In genomic region chrX:63128509-63128908, GRCh38 we compare ENCODE assay signal across 8 cellular contexts.
A peak's percentile ranks its signal among the peaks of the same experiment; 100 is the strongest.
DNase-seq lines count a peak whose midpoint lies in the region; ATAC-seq and TF ChIP-seq lines count a peak whose summit lies in the region.

No MANE protein-coding gene starts in this region.

- no peaks in the 10 kb centered on the region for H3K27me3 Mint-ChIP-seq in activated CD8-positive, alpha-beta T cell treated with anti-CD3 and anti-CD28 coated beads for 36 hours
- H3K27me3 Mint-ChIP-seq in activated CD8-positive, alpha-beta T cell treated with anti-CD3 and anti-CD28 coated beads, Interleukin-2, amount 10 ng/mL, durations not matched to agents 7 days and 5 days (ENCODE audit: low read depth), result no peaks in the 10 kb centered on the region

- peak; percentile 20 for TF ChIP-seq CTCF in activated CD8-positive, alpha-beta T cell treated with anti-CD3 and anti-CD28 coated beads for 36 hours (IDR thresholded peaks at IDR 0.05)

- no peaks in the 10 kb centered on the region for H3K36me3 Mint-ChIP-seq in activated CD8-positive, alpha-beta T cell treated with anti-CD3 and anti-CD28 coated beads for 36 hours (ENCODE audit: low read depth)
- H3K36me3 Mint-ChIP-seq in activated CD8-positive, alpha-beta T cell treated with anti-CD3 and anti-CD28 coated beads, Interleukin-2, amount 10 ng/mL, durations not matched to agents 7 days and 5 days (ENCODE audit: low read depth), result no peaks in the 10 kb centered on the region

- DNase-seq in activated CD8-positive, alpha-beta T cell treated with anti-CD3 and anti-CD28 coated beads for 36 hours, result peak; percentile 18
- no peak for DNase-seq in activated CD8-positive, alpha-beta T cell treated with anti-CD3 and anti-CD28 coated beads, Interleukin-2, amount 10 ng/mL, durations not matched to agents 7 days and 5 days
- peak; percentile 36 for DNase-seq in MV-4-11 (lab: John Stamatoyannopoulos, UW)
- DNase-seq in cerebellar cortex (ENCODE audit: low spot score), result peak; percentile 14
- DNase-seq in stimulated activated CD4-positive, alpha-beta T cell treated with anti-CD3 and anti-CD28 coated beads, Interleukin-4, amount 100 ng/mL, for 24 hours, result peak; percentile 3
- no peak for DNase-seq in NCI-H774 (lab: John Stamatoyannopoulos, UW)
- DNase-seq in activated gamma-delta T cell treated with Interleukin-2 at 50 U/mL for 16 hours, result no peak

- H3K27ac Mint-ChIP-seq in activated CD8-positive, alpha-beta T cell treated with anti-CD3 and anti-CD28 coated beads for 36 hours, result no peak overlapping the region
- no peak overlapping the region for H3K27ac Mint-ChIP-seq in activated CD8-positive, alpha-beta T cell treated with anti-CD3 and anti-CD28 coated beads, Interleukin-2, amount 10 ng/mL, durations not matched to agents 7 days and 5 days

- H3K4me3 Mint-ChIP-seq in activated CD8-positive, alpha-beta T cell treated with anti-CD3 and anti-CD28 coated beads for 36 hours, result no peak overlapping the region
- H3K4me3 Mint-ChIP-seq in activated CD8-positive, alpha-beta T cell treated with anti-CD3 and anti-CD28 coated beads, Interleukin-2, amount 10 ng/mL, durations not matched to agents 7 days and 5 days, result no peak overlapping the region

- H3K4me1 Mint-ChIP-seq in activated CD8-positive, alpha-beta T cell treated with anti-CD3 and anti-CD28 coated beads for 36 hours (ENCODE audit: low read depth), result no peaks in the 10 kb centered on the region
- no peaks in the 10 kb centered on the region for H3K4me1 Mint-ChIP-seq in activated CD8-positive, alpha-beta T cell treated with anti-CD3 and anti-CD28 coated beads, Interleukin-2, amount 10 ng/mL, durations not matched to agents 7 days and 5 days (ENCODE audit: low read depth)

- intact Hi-C loops in activated CD8-positive, alpha-beta T cell treated with anti-CD3 and anti-CD28 coated beads for 36 hours (cut with micrococcal nuclease), result no loop called here

- ATAC-seq in activated CD8-positive, alpha-beta T cell treated with anti-CD3 and anti-CD28 coated beads for 36 hours, result no peak
- ATAC-seq in activated CD8-positive, alpha-beta T cell treated with anti-CD3 and anti-CD28 coated beads, Interleukin-2, amount 10 ng/mL, durations not matched to agents 7 days and 5 days, result no peak
- peak; percentile 71 for ATAC-seq in GM21576 (IDR thresholded peaks at IDR 0.05; ENCODE audit: unreplicated experiment)

- POLR2A ChIA-PET in activated CD8-positive, alpha-beta T cell treated with anti-CD3 and anti-CD28 coated beads for 36 hours (lab: Charles Lee), result no interaction called here
- POLR2A ChIA-PET in activated CD8-positive, alpha-beta T cell treated with anti-CD3 and anti-CD28 coated beads, Interleukin-2, amount 10 ng/mL, durations not matched to agents 7 days and 5 days (lab: Charles Lee), result no interaction called here

- H3K9me3 Mint-ChIP-seq in activated CD8-positive, alpha-beta T cell treated with anti-CD3 and anti-CD28 coated beads for 36 hours, result no peaks in the 10 kb centered on the region
- no peaks in the 10 kb centered on the region for H3K9me3 Mint-ChIP-seq in activated CD8-positive, alpha-beta T cell treated with anti-CD3 and anti-CD28 coated beads, Interleukin-2, amount 10 ng/mL, durations not matched to agents 7 days and 5 days (ENCODE audit: insufficient read depth)

- CTCF ChIA-PET in activated CD8-positive, alpha-beta T cell treated with anti-CD3 and anti-CD28 coated beads for 36 hours (lab: Charles Lee), result no interaction called here
- CTCF ChIA-PET in activated CD8-positive, alpha-beta T cell treated with anti-CD3 and anti-CD28 coated beads, Interleukin-2, amount 10 ng/mL, durations not matched to agents 7 days and 5 days (lab: Charles Lee), result no interaction called here

Comparison
In these comparisons a context has a peak if more than half of its experiments do, and no peak if none do; other contexts are left out.
1. DNase-seq: peak in activated CD8-positive, alpha-beta T cell treated with anti-CD3 and anti-CD28 coated beads for 36 hours (single experiment), MV-4-11 (single experiment), cerebellar cortex (single experiment) and stimulated activated CD4-positive, alpha-beta T cell treated with anti-CD3 and anti-CD28 coated beads, Interleukin-4, amount 100 ng/mL, for 24 hours (single experiment); none in activated CD8-positive, alpha-beta T cell treated with anti-CD3 and anti-CD28 coated beads, Interleukin-2, amount 10 ng/mL, durations not matched to agents 7 days and 5 days (single experiment), NCI-H774 (single experiment) and activated gamma-delta T cell treated with Interleukin-2 at 50 U/mL for 16 hours (single experiment).